Comparison of ENCODE assay signal across 8 cellular contexts in genomic region chr7:138886501-138886917, GRCh38.
A peak's percentile ranks its signal among the peaks of the same experiment; 100 is the strongest.
DNase-seq lines count a peak whose midpoint lies in the region; ATAC-seq, FAIRE-seq and TF ChIP-seq lines count a peak whose summit lies in the region.

No MANE protein-coding gene starts in this region.

- POLR2A ChIA-PET in activated CD4-positive, alpha-beta memory T cell treated with anti-CD3 and anti-CD28 coated beads, Interleukin-2, amount 10 ng/mL, durations not matched to agents 7 days and 5 days (lab: Charles Lee): interaction anchor here (0.6 to 1.8 kb wide), 13 partner anchors 9 to 473 kb away, joined by 3 to 9 read pairs (median 5); partner anchors contain the start of gene LUC7L2

- peak; percentile 92 for ATAC-seq in HG03175 (IDR thresholded peaks at IDR 0.05; ENCODE audit: unreplicated experiment)

- H3K27ac Mint-ChIP-seq in activated CD4-positive, alpha-beta memory T cell treated with anti-CD3 and anti-CD28 coated beads, Interleukin-2, amount 10 ng/mL, durations not matched to agents 7 days and 5 days: peak overlapping the region; percentile 48

- 86% methylated on average over 4 of the region's 4 CpGs for WGBS in smooth muscle cell (ENCODE audit: low lambda C conversion rate)

- FAIRE-seq in GM19239 (lab: Jason Lieb, UNC): peak; percentile 63

- H2AFZ ChIP-seq in smooth muscle cell (ENCODE audit: low read depth): no peak overlapping the region

- peaks cover 30% of the 10 kb centered on the region for H3K4me1 Mint-ChIP-seq in activated CD4-positive, alpha-beta memory T cell treated with anti-CD3 and anti-CD28 coated beads, Interleukin-2, amount 10 ng/mL, durations not matched to agents 7 days and 5 days

- no peaks in the 10 kb centered on the region for H3K27me3 ChIP-seq in smooth muscle cell (ENCODE audit: low read depth)

- H3K9me3 Mint-ChIP-seq in activated CD4-positive, alpha-beta memory T cell treated with anti-CD3 and anti-CD28 coated beads, Interleukin-2, amount 10 ng/mL, durations not matched to agents 7 days and 5 days: no peaks in the 10 kb centered on the region

- peaks cover 8% of the 10 kb centered on the region for H3K4me1 ChIP-seq in smooth muscle cell (ENCODE audit: low read depth)

- H3K4me2 ChIP-seq in smooth muscle cell: no peak overlapping the region

- H3K4me3 Mint-ChIP-seq in activated CD4-positive, alpha-beta memory T cell treated with anti-CD3 and anti-CD28 coated beads, Interleukin-2, amount 10 ng/mL, durations not matched to agents 7 days and 5 days: no peak overlapping the region

- no peaks in the 10 kb centered on the region for H3K36me3 ChIP-seq in smooth muscle cell (ENCODE audit: low read depth)

- H3K79me2 ChIP-seq in smooth muscle cell (ENCODE audit: low read depth): no peaks in the 10 kb centered on the region

- H3K27ac ChIP-seq in smooth muscle cell (ENCODE audit: low read depth): no peak overlapping the region

- H3K9ac ChIP-seq in smooth muscle cell (ENCODE audit: low read depth): no peak overlapping the region

- H3F3A ChIP-seq in smooth muscle cell (ENCODE audit: low read depth): no peaks in the 10 kb centered on the region

- DNase-seq in DMS79 (lab: John Stamatoyannopoulos, UW) (peak; percentile 12), GM19239 (ENCODE audit: insufficient read length, low spot score) (peak; percentile 65), NCI-H345 treated with DMSO at 0.1 percent for 48 hours (lab: John Stamatoyannopoulos, UW; ENCODE audit: unreplicated experiment) (peak; percentile 39), globus pallidus (ENCODE audit: low spot score) (peak; percentile 16), smooth muscle cell (lab: John Stamatoyannopoulos, UW; ENCODE audit: unreplicated experiment) (no peak), posterior cingulate gyrus (no peak)
- DNase-seq in activated CD4-positive, alpha-beta memory T cell treated with anti-CD3 and anti-CD28 coated beads, Interleukin-2, amount 10 ng/mL, durations not matched to agents 7 days and 5 days: peak; percentile 36

- intact Hi-C loops in posterior cingulate gyrus (cut with DNase I): loop anchor here (10.0 kb wide), 2 partner anchors 98 to 188 kb away; partner anchors contain the start of gene KIAA1549

- peak; percentile 65 for TF ChIP-seq CTCF in smooth muscle cell (IDR thresholded peaks at IDR 0.05; ENCODE audit: borderline replicate concordance, insufficient read depth, poor library complexity, severe bottlenecking)

- H3K36me3 Mint-ChIP-seq in activated CD4-positive, alpha-beta memory T cell treated with anti-CD3 and anti-CD28 coated beads, Interleukin-2, amount 10 ng/mL, durations not matched to agents 7 days and 5 days (ENCODE audit: low read depth): no peaks in the 10 kb centered on the region

- CTCF ChIA-PET in activated CD4-positive, alpha-beta memory T cell treated with anti-CD3 and anti-CD28 coated beads, Interleukin-2, amount 10 ng/mL, durations not matched to agents 7 days and 5 days (lab: Charles Lee): interaction anchor here (0.5 to 4.6 kb wide), 56 partner anchors 9 to 453 kb away, joined by 3 to 52 read pairs (median 4); partner anchors contain the start of gene KIAA1549

- no peaks in the 10 kb centered on the region for H3K27me3 Mint-ChIP-seq in activated CD4-positive, alpha-beta memory T cell treated with anti-CD3 and anti-CD28 coated beads, Interleukin-2, amount 10 ng/mL, durations not matched to agents 7 days and 5 days

- no peaks in the 10 kb centered on the region for H3K9me3 ChIP-seq in smooth muscle cell (replicated peaks; ENCODE audit: low read depth)

- H3K4me3 ChIP-seq in smooth muscle cell: no peak overlapping the region

- H4K20me1 ChIP-seq in smooth muscle cell (ENCODE audit: low read depth): no peaks in the 10 kb centered on the region

Comparison
In these comparisons a context has a peak if more than half of its experiments do, and no peak if none do; other contexts are left out.
1. DNase-seq: peak in DMS79 (single experiment), GM19239 (single experiment), NCI-H345 treated with DMSO at 0.1 percent for 48 hours (single experiment), activated CD4-positive, alpha-beta memory T cell treated with anti-CD3 and anti-CD28 coated beads, Interleukin-2, amount 10 ng/mL, durations not matched to agents 7 days and 5 days (single experiment) and globus pallidus (single experiment); none in smooth muscle cell (single experiment) and posterior cingulate gyrus (0 of 10).